In the genomic region with DNA sequence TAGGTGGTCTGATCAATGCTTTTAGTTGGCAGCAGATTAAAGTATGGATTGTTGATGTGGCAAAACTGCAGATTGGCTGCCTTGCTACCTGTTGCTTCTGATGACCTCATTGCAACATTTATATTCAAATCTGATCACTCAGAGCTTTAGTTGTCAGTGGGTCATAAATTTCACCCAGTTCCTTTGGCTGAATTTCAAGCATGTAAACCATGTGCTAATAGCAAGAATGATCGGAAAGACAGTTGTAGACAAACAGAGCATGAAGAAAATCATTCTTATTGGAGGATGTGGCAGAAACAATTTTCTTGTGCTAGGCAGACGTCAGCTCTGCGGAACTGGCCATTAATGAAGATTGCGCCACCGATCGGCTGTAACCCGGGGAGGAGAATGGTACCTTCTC, we compare ENCODE assay signal across 28 cellular contexts.
"Had no signal": no experiment of that assay in that cellular context is flagged by ENCODE, and none has a peak within 500 bp of the region (broad histone marks: within the 10 kb centered on the region; RNA-seq: fewer than 3 reads in every experiment).

No MANE protein-coding gene starts in this region.

- H3K9me3 ChIP-seq: ovary, psoas muscle, suprapubic skin, testis, tibial artery, transverse colon, upper lobe of right lung, vagina had no signal

- DNase-seq: natural killer cell; occipital lobe; ovary; posterior cingulate gyrus; psoas muscle; right cardiac atrium; spleen; stimulated activated CD4-positive, alpha-beta T cell treated with anti-CD3 and anti-CD28 coated beads, Interleukin-12 subunit alpha, Interleukin-12 subunit beta, amount 100 ng/mL, for 4 hours; stimulated activated CD4-positive, alpha-beta T cell treated with anti-CD3 and anti-CD28 coated beads, Interleukin-1b, Interleukin-23, amount 100 ng/mL, for 48 hours; stimulated activated CD4-positive, alpha-beta T cell treated with anti-CD3 and anti-CD28 coated beads, Interleukin-4, amount 100 ng/mL, for 1 hour; stimulated activated CD4-positive, alpha-beta T cell treated with anti-CD3 and anti-CD28 coated beads, Interleukin-4, amount 100 ng/mL, for 4 hours; stimulated activated CD8-positive, alpha-beta memory T cell treated with anti-CD3 and anti-CD28 coated beads, Interleukin-4, amount 100 ng/mL, for 48 hours; stimulated activated naive CD4-positive, alpha-beta T cell; stimulated activated naive CD8-positive, alpha-beta T cell treated with anti-CD3 and anti-CD28 coated beads, Interleukin-15, amount 100 ng/mL, for 72 hours; stimulated activated naive CD8-positive, alpha-beta T cell treated with anti-CD3 and anti-CD28 coated beads, Interleukin-15, Interleukin-2, amounts not matched to agents 100 U/mL and 50 U/mL, for 24 hours; substantia nigra; testis; tibial artery; transverse colon; upper lobe of right lung had no signal

- ATAC-seq: natural killer cell; psoas muscle; right cardiac atrium; sciatic nerve; stimulated activated memory B cell treated with anti-CD40 and anti-IgM and Interleukin-4, amounts not matched to agents 10 μg/mL and 1 μg/mL and 100 μg/mL, for 72 hours; stimulated activated naive CD8-positive, alpha-beta T cell treated with anti-CD3 and anti-CD28 coated beads, Interleukin-15, amount 100 ng/mL, for 72 hours; stimulated activated naive CD8-positive, alpha-beta T cell treated with anti-CD3 and anti-CD28 coated beads, Interleukin-15, Interleukin-2, amounts not matched to agents 100 U/mL and 50 U/mL, for 24 hours; upper lobe of right lung had no signal

- H2AFZ ChIP-seq: neural progenitor cell, parathyroid adenoma had no signal

- H3K4me1 ChIP-seq: neural progenitor cell, parathyroid adenoma, psoas muscle, spleen, suprapubic skin, testis, tibial artery, transverse colon, upper lobe of right lung, vagina had no signal

- H3K4me3 ChIP-seq: neural progenitor cell, ovary, psoas muscle, skin epidermis, smooth muscle cell, spleen, suprapubic skin, testis, tibial artery, transverse colon, upper lobe of right lung, vagina had no signal

- H3K4me2 ChIP-seq: neural progenitor cell, smooth muscle cell had no signal

- H3K36me3 ChIP-seq: neural progenitor cell, ovary, spleen, suprapubic skin, tibial artery, transverse colon, upper lobe of right lung, vagina had no signal

- H3K27ac ChIP-seq: neural progenitor cell, ovary, parathyroid adenoma, psoas muscle, skin epidermis, spleen, suprapubic skin, testis, tibial artery, transverse colon, upper lobe of right lung, vagina had no signal

- H3K9ac ChIP-seq: neural progenitor cell, parathyroid adenoma had no signal

- H3K79me2 ChIP-seq: parathyroid adenoma had no signal

- H3K27me3 ChIP-seq: ovary, suprapubic skin, testis, tibial artery, transverse colon, upper lobe of right lung, vagina had no signal
